ENCODE assay signal across 27 cellular contexts in the genomic region with DNA sequence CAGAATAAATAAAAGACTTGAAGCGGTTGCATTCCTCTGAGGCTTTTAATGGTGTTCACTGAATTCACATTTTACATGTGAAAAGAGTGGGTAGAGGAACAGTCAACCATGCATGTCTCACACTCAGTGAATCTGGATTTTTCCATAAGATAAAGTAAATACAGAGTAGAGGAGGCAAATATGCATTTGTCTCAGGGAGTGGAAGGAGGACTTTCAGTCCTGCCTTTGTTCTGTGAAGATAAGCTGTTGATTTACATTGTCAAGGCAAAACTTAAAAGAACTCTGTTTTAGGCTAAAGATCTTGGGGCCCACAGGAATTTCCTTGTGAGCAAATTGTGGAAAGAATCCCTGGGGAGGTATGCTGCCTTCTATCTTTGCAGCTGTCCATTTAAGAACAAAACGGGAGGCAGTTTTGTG.
A peak's percentile ranks its signal among the peaks of the same experiment; 100 is the strongest.
DNase-seq lines count a peak whose midpoint lies in the region; ATAC-seq and TF ChIP-seq lines count a peak whose summit lies in the region.
"Had no signal": no experiment of that assay in that cellular context is flagged by ENCODE, and none has a peak within 500 bp of the region (broad histone marks: within the 10 kb centered on the region; RNA-seq: fewer than 3 reads in every experiment).

No MANE protein-coding gene starts in this region.

- H2BK12ac ChIP-seq in neuronal stem cell (ENCODE audit: low read length) = no peak overlapping the region

- H3K4me1 ChIP-seq in HAP-1 (peaks cover 19% of the 10 kb centered on the region), neuronal stem cell (ENCODE audit: control insufficient read depth in 2 of 2, insufficient read depth in 1 of 2, low read depth in 1 of 2, low read length in 2 of 2) (peaks cover 1 to 28% of the 10 kb centered on the region in 2 donors)
- H3K4me1 ChIP-seq: left ventricle myocardium inferior, upper lobe of right lung had no signal

- TF ChIP-seq CTCF in choroid plexus epithelial cell (conservative IDR thresholded peaks at IDR 0.05; ENCODE audit: low read depth, low read length) = no peak

- no peak overlapping the region for H2BK120ac ChIP-seq in neuronal stem cell (ENCODE audit: low read depth, low read length)

- H3K4me2 ChIP-seq in neuronal stem cell (ENCODE audit: insufficient read depth, low read length, poor library complexity, severe bottlenecking) = no peak overlapping the region

- peak overlapping the region; percentile 58 for H2AFZ ChIP-seq in neuronal stem cell (ENCODE audit: low read length)

- no peak overlapping the region for H2BK15ac ChIP-seq in neuronal stem cell (ENCODE audit: low read length)

- no peak overlapping the region for H2AK5ac ChIP-seq in neuronal stem cell (ENCODE audit: low read depth, low read length)

- no peak overlapping the region for H2BK5ac ChIP-seq in neuronal stem cell (ENCODE audit: low read length)

- H3K27me3 ChIP-seq in HAP-1 (ENCODE audit: low read depth) (no peaks in the 10 kb centered on the region), neuronal stem cell (ENCODE audit: control insufficient read depth in 3 of 3, insufficient read depth in 3 of 3, low read depth in 1 of 3, low read length in 3 of 3) (no peaks in the 10 kb centered on the region)
- H3K27me3 ChIP-seq: MG63, upper lobe of right lung had no signal

- no peak overlapping the region for H4K91ac ChIP-seq in neuronal stem cell (ENCODE audit: low read depth, low read length, poor library complexity)

- WGBS in neuronal stem cell (ENCODE audit: extremely low coverage in 2 of 2, insufficient read length in 2 of 2, insufficient replicate concordance in 1 of 2), 2 donors = no CpG with 5 or more reads among the region's 2 CpGs

- H3K36me3 ChIP-seq in HAP-1 (replicated peaks) (no peaks in the 10 kb centered on the region; the same call in 1 of the 2 replicates), neuronal stem cell (replicated peaks in 1 of 2; ENCODE audit: control insufficient read depth in 2 of 2, insufficient read depth in 2 of 2, low read length in 2 of 2) (no peaks in the 10 kb centered on the region)
- H3K36me3 ChIP-seq: left ventricle myocardium inferior, MG63, upper lobe of right lung had no signal

- ATAC-seq in HG03442 (IDR thresholded peaks at IDR 0.05; ENCODE audit: unreplicated experiment) = no peak
- ATAC-seq: K562; Right ventricle myocardium inferior; stimulated activated effector memory CD8-positive, alpha-beta T cell treated with anti-CD3 and anti-CD28 coated beads, Interleukin-12 subunit alpha, Interleukin-12 subunit beta, amount 100 ng/mL, for 72 hours; upper lobe of right lung had no signal

- no peak overlapping the region for H3K4me3 ChIP-seq in HAP-1
- H3K4me3 ChIP-seq in choroid plexus epithelial cell (ENCODE audit: low read depth, low read length) = no peak overlapping the region
- no peak overlapping the region for H3K4me3 ChIP-seq in neuronal stem cell (ENCODE audit: low read length in 2 of 2)
- H3K4me3 ChIP-seq: K562, left ventricle myocardium inferior, MG63, skin epidermis, upper lobe of right lung had no signal

- H4K8ac ChIP-seq in neuronal stem cell (ENCODE audit: low read depth, low read length) = no peak overlapping the region

- no peak overlapping the region for H3K9ac ChIP-seq in neuronal stem cell (ENCODE audit: low read depth, low read length, poor library complexity)

- H3K14ac ChIP-seq in neuronal stem cell (ENCODE audit: low read length) = no peak overlapping the region

- DNase-seq in HAP-1 (ENCODE audit: low spot score in 2 of 2) (peak; percentile 68 to 98), choroid plexus epithelial cell (ENCODE audit: low read depth) (peak; percentile 13), islet precursor cell (peak; percentile 67), neuronal stem cell (ENCODE audit: low spot score) (peak; percentile 20), SKM-1 (lab: John Stamatoyannopoulos, UW; ENCODE audit: unreplicated experiment) (no peak), DMS53 (lab: John Stamatoyannopoulos, UW) (no peak), KG1 (lab: John Stamatoyannopoulos, UW) (no peak)
- DNase-seq: activated CD4-positive, alpha-beta T cell treated with anti-CD3 and anti-CD28 coated beads, Interleukin-2, amount 50 U/mL, for 4 hours; activated CD4-positive, CD25-positive, alpha-beta regulatory T cell; activated naive CD4-positive, alpha-beta T cell treated with anti-CD3 and anti-CD28 coated beads, Interleukin-2, amount 10 ng/mL, durations not matched to agents 7 days and 5 days; amniotic stem cell; caudate nucleus; DND-41; left ventricle myocardium inferior; MG63; NCI-H1417 treated with DMSO at 0.1 percent for 48 hours; NCI-H2107; NCI-H446 treated with DMSO at 0.1 percent for 48 hours; nucleus accumbens; substantia nigra; SW 1271; upper lobe of right lung had no signal

- no peak overlapping the region for H3K18ac ChIP-seq in neuronal stem cell (ENCODE audit: low read length)

- H3K27ac ChIP-seq in neuronal stem cell (replicated peaks; ENCODE audit: low read length) = peak overlapping the region; percentile 93
- H3K27ac ChIP-seq: left ventricle myocardium inferior, skin epidermis, upper lobe of right lung had no signal

- H3K23ac ChIP-seq in neuronal stem cell (ENCODE audit: low read depth, low read length, poor library complexity) = no peak overlapping the region

- in situ Hi-C loops in HAP-1 (cut with MboI; ENCODE audit: low sequenced_read_pairs) = no loop called here

- no peaks in the 10 kb centered on the region for H3K79me1 ChIP-seq in neuronal stem cell (ENCODE audit: low read depth, low read length)

- H3K4ac ChIP-seq in neuronal stem cell (ENCODE audit: low read length) = no peak overlapping the region

- peaks cover 13% of the 10 kb centered on the region for H3K9me3 ChIP-seq in HAP-1
- H3K9me3 ChIP-seq in neuronal stem cell (replicated peaks in 1 of 2; ENCODE audit: control insufficient read depth in 2 of 2, insufficient read depth in 1 of 2, low read depth in 1 of 2, low read length in 2 of 2) = peaks cover 0 to 12% of the 10 kb centered on the region in 2 donors
- H3K9me3 ChIP-seq: left ventricle myocardium inferior, MG63, upper lobe of right lung had no signal

Comparison
In these comparisons a context has a peak if more than half of its experiments do, and no peak if none do; other contexts are left out.
1. DNase-seq: peak in HAP-1 (2 of 2), choroid plexus epithelial cell (single experiment), islet precursor cell (single experiment) and neuronal stem cell (single experiment); none in SKM-1 (single experiment), DMS53 (single experiment) and KG1 (single experiment).